ENCODE assay signal across 26 cellular contexts in genomic region chr10:131177431-131178327, GRCh38.
DNase-seq lines count a peak whose midpoint lies in the region; ATAC-seq and TF ChIP-seq lines count a peak whose summit lies in the region.
"Had no signal": no experiment of that assay in that cellular context is flagged by ENCODE, and none has a peak within 500 bp of the region (broad histone marks: within the 10 kb centered on the region; RNA-seq: fewer than 3 reads in every experiment).

No MANE protein-coding gene starts in this region.

- H3K9me3 ChIP-seq in SK-N-SH (no peaks in the 10 kb centered on the region), neuronal stem cell (replicated peaks in 1 of 2; ENCODE audit: control insufficient read depth in 2 of 2, insufficient read depth in 1 of 2, low read depth in 1 of 2, low read length in 2 of 2) (peaks cover 7 to 8% of the 10 kb centered on the region in 2 donors), HAP-1 (0 out of 2 replicates have a peak, but pooled peaks cover 2% of the 10 kb centered on the region), neural progenitor cell (ENCODE audit: low read depth) (no peaks in the 10 kb centered on the region)
- H3K9me3 ChIP-seq: body of pancreas, heart left ventricle, upper lobe of left lung had no signal

- H3K4ac ChIP-seq in neuronal stem cell (ENCODE audit: low read length), result no peak overlapping the region

- no peak overlapping the region for H2AFZ ChIP-seq in SK-N-SH (ENCODE audit: low read depth)
- no peak overlapping the region for H2AFZ ChIP-seq in neuronal stem cell (ENCODE audit: low read length)
- no peak overlapping the region for H2AFZ ChIP-seq in neural progenitor cell (replicated peaks)
- H2AFZ ChIP-seq: parathyroid adenoma, PC-9 had no signal

- H3K27me3 Mint-ChIP-seq in type B pancreatic cell (no peaks in the 10 kb centered on the region), neural progenitor cell (ENCODE audit: insufficient read depth, low read depth) (peaks cover 3% of the 10 kb centered on the region)

- peak overlapping the region; percentile 24 for H2BK15ac ChIP-seq in neuronal stem cell (ENCODE audit: low read length)

- peak overlapping the region; percentile 86 for H3K14ac ChIP-seq in neuronal stem cell (ENCODE audit: low read length)

- H3K4me1 Mint-ChIP-seq in type B pancreatic cell (ENCODE audit: unreplicated experiment) (no peaks in the 10 kb centered on the region), neural progenitor cell (peaks cover 4% of the 10 kb centered on the region)
- H3K4me1 Mint-ChIP-seq: natural killer cell had no signal

- CTCF ChIA-PET in SK-N-SH (lab: Yijun Ruan, JAX), result interaction anchor here (0.6 to 1.2 kb wide), 2 partner anchors 10 to 401 kb away, joined by 3 read pairs; no protein-coding TSS in a partner anchor

- H3K79me2 ChIP-seq in SK-N-SH (ENCODE audit: insufficient read depth) (no peaks in the 10 kb centered on the region), neural progenitor cell (ENCODE audit: low read depth) (no peaks in the 10 kb centered on the region)
- H3K79me2 ChIP-seq: parathyroid adenoma had no signal

- H2BK120ac ChIP-seq in neuronal stem cell (ENCODE audit: low read depth, low read length), result no peak overlapping the region

- H3K36me3 ChIP-seq in SK-N-SH (replicated peaks in 1 of 2; ENCODE audit: control insufficient read depth in 1 of 2, insufficient read depth in 2 of 2, low read length in 1 of 2), result no peaks in the 10 kb centered on the region
- peaks cover 0 to 1% of the 10 kb centered on the region in 2 donors for H3K36me3 ChIP-seq in neuronal stem cell (replicated peaks in 1 of 2; ENCODE audit: control insufficient read depth in 2 of 2, insufficient read depth in 2 of 2, low read length in 2 of 2)
- H3K36me3 ChIP-seq in HAP-1 (replicated peaks), result no peaks in the 10 kb centered on the region
- H3K36me3 ChIP-seq in neural progenitor cell, result no peaks in the 10 kb centered on the region
- H3K36me3 ChIP-seq: heart left ventricle, left lung, upper lobe of left lung had no signal

- H4K91ac ChIP-seq in neuronal stem cell (ENCODE audit: low read depth, low read length, poor library complexity), result no peak overlapping the region

- TF ChIP-seq CTCF in SK-N-SH (IDR thresholded peaks at IDR 0.05) (no peak), type B pancreatic cell (conservative IDR thresholded peaks at IDR 0.05) (no peak), neural progenitor cell (IDR thresholded peaks at IDR 0.05) (no peak)

- no peaks in the 10 kb centered on the region for H3K27me3 ChIP-seq in SK-N-SH (ENCODE audit: insufficient read depth)
- no peaks in the 10 kb centered on the region for H3K27me3 ChIP-seq in neuronal stem cell (ENCODE audit: control insufficient read depth in 3 of 3, insufficient read depth in 3 of 3, low read depth in 1 of 3, low read length in 3 of 3)
- H3K27me3 ChIP-seq in HAP-1 (ENCODE audit: low read depth), result no peaks in the 10 kb centered on the region
- no peaks in the 10 kb centered on the region for H3K27me3 ChIP-seq in neural progenitor cell
- H3K27me3 ChIP-seq: body of pancreas, upper lobe of left lung had no signal

- peak overlapping the region; percentile 12 for H2BK12ac ChIP-seq in neuronal stem cell (ENCODE audit: low read length)

- H3K4me3 Mint-ChIP-seq in type B pancreatic cell, result no peak overlapping the region
- no peak overlapping the region for H3K4me3 Mint-ChIP-seq in neural progenitor cell
- H3K4me3 Mint-ChIP-seq: natural killer cell had no signal

- no peaks in the 10 kb centered on the region for H3K36me3 Mint-ChIP-seq in type B pancreatic cell
- no peaks in the 10 kb centered on the region for H3K36me3 Mint-ChIP-seq in neural progenitor cell
- H3K36me3 Mint-ChIP-seq: natural killer cell had no signal

- ATAC-seq in SK-N-SH treated with all-trans-retinoic acid at 6 μM for 48 hours, result no peak
- ATAC-seq: body of pancreas, left lung had no signal

- peak overlapping the region; percentile 72 for H2AK5ac ChIP-seq in neuronal stem cell (ENCODE audit: low read depth, low read length)

- H3K9me3 Mint-ChIP-seq in type B pancreatic cell, result no peaks in the 10 kb centered on the region
- peaks cover 2% of the 10 kb centered on the region for H3K9me3 Mint-ChIP-seq in neural progenitor cell

- TF ChIP-seq RAD21 in SK-N-SH (IDR thresholded peaks at IDR 0.05; ENCODE audit: low read length), result no peak

- 49% methylated on average over 26 of the region's 31 CpGs for WGBS in SK-N-SH (ENCODE audit: low lambda C conversion rate)
- no CpG with 5 or more reads among the region's 31 CpGs for whole genome bisulfite sequencing in neuronal stem cell (ENCODE audit: extremely low coverage in 2 of 2, insufficient read length in 2 of 2, insufficient replicate concordance in 1 of 2), 2 donors

- no peak overlapping the region for H3K4me2 ChIP-seq in SK-N-SH
- no peak overlapping the region for H3K4me2 ChIP-seq in neuronal stem cell (ENCODE audit: insufficient read depth, low read length, poor library complexity, severe bottlenecking)
- H3K4me2 ChIP-seq in neural progenitor cell, result no peak overlapping the region
- H3K4me2 ChIP-seq: PC-9 had no signal

- H3K9ac ChIP-seq in SK-N-SH (no peak overlapping the region), neuronal stem cell (ENCODE audit: low read depth, low read length, poor library complexity) (no peak overlapping the region), neural progenitor cell (no peak overlapping the region)
- H3K9ac ChIP-seq: parathyroid adenoma had no signal

- peak overlapping the region; percentile 89 for H3K18ac ChIP-seq in neuronal stem cell (ENCODE audit: low read length)

- POLR2A ChIA-PET in SK-N-SH (lab: Yijun Ruan, JAX), result no interaction called here

- no peak for TF ChIP-seq EP300 in SK-N-SH (IDR thresholded peaks at IDR 0.05; ENCODE audit: borderline replicate concordance in 1 of 2, low read depth in 1 of 2, low read length in 1 of 2)

- no peak overlapping the region for H3K27ac ChIP-seq in SK-N-SH (ENCODE audit: low read depth in 2 of 2, low read length in 1 of 2)
- no peak overlapping the region for H3K27ac ChIP-seq in neuronal stem cell (replicated peaks; ENCODE audit: low read length)
- no peak overlapping the region for H3K27ac ChIP-seq in neural progenitor cell
- H3K27ac ChIP-seq: heart left ventricle, left lung, parathyroid adenoma, PC-9, upper lobe of left lung had no signal

- no peak overlapping the region for H3K23ac ChIP-seq in neuronal stem cell (ENCODE audit: low read depth, low read length, poor library complexity)

- in situ Hi-C loops in HAP-1 (cut with MboI; ENCODE audit: low sequenced_read_pairs), result no loop called here

- no peak overlapping the region for H4K8ac ChIP-seq in neuronal stem cell (ENCODE audit: low read depth, low read length)

- H3K4me3 ChIP-seq in SK-N-SH (ENCODE audit: low read depth in 2 of 2, low read length in 1 of 2), result no peak overlapping the region
- H3K4me3 ChIP-seq in neuronal stem cell (ENCODE audit: low read length in 2 of 2), result no peak overlapping the region
- H3K4me3 ChIP-seq in HAP-1, result no peak overlapping the region
- no peak overlapping the region for H3K4me3 ChIP-seq in neural progenitor cell
- H3K4me3 ChIP-seq: body of pancreas, heart left ventricle, left lung, PC-9, upper lobe of left lung had no signal

- H2BK5ac ChIP-seq in neuronal stem cell (ENCODE audit: low read length), result no peak overlapping the region

- no peaks in the 10 kb centered on the region for H3K9me2 ChIP-seq in SK-N-SH

- no peaks in the 10 kb centered on the region for H4K20me1 ChIP-seq in SK-N-SH (ENCODE audit: insufficient read depth)
- no peaks in the 10 kb centered on the region for H4K20me1 ChIP-seq in neural progenitor cell (ENCODE audit: low read depth)

- DNase-seq in SK-N-SH (peak; percentile 55), neuronal stem cell (ENCODE audit: low spot score) (no peak), type B pancreatic cell (ENCODE audit: extremely low spot score, unreplicated experiment) (peak; percentile 52), HAP-1 (ENCODE audit: low spot score in 2 of 2) (no peak), neural progenitor cell (ENCODE audit: low spot score) (no peak), dermis blood vessel endothelial cell (no peak)
- peak; percentile 17 for DNase-seq in activated CD8-positive, alpha-beta memory T cell treated with anti-CD3 and anti-CD28 coated beads, Interleukin-2, amount 50 U/mL, for 48 hours
- DNase-seq: body of pancreas; effector CD8-positive, alpha-beta T cell; foreskin fibroblast; H7; heart left ventricle; IMR-90; left lung; natural killer cell; NCI-H1092 treated with DMSO at 0.1 percent for 48 hours; NCI-H2029; NCI-H510A; NK-92 treated with Interleukin-12 subunit alpha and Interleukin-12 subunit beta, amount 100 ng/mL, for 24 hours; PC-9; SHP77; SW 1271; T1000; upper lobe of left lung had no signal

- no peak overlapping the region for H3K27ac Mint-ChIP-seq in type B pancreatic cell
- no peak overlapping the region for H3K27ac Mint-ChIP-seq in neural progenitor cell
- H3K27ac Mint-ChIP-seq: natural killer cell had no signal

- no peaks in the 10 kb centered on the region for H3K79me1 ChIP-seq in neuronal stem cell (ENCODE audit: low read depth, low read length)

- H3F3A ChIP-seq in SK-N-SH (replicated peaks; ENCODE audit: insufficient read depth) (peaks cover 4% of the 10 kb centered on the region), neural progenitor cell (ENCODE audit: low read depth) (peaks cover 7% of the 10 kb centered on the region)

- H3K4me1 ChIP-seq in SK-N-SH (ENCODE audit: control insufficient read depth in 1 of 2, insufficient read depth in 2 of 2, low read depth in 1 of 2, low read length in 1 of 2) (peaks cover 0 to 4% of the 10 kb centered on the region in 2 experiments; a peak in 1 of 4 replicates), neuronal stem cell (ENCODE audit: control insufficient read depth in 2 of 2, insufficient read depth in 1 of 2, low read depth in 1 of 2, low read length in 2 of 2) (peaks cover 0 to 12% of the 10 kb centered on the region in 2 donors), HAP-1 (no peaks in the 10 kb centered on the region), neural progenitor cell (peaks cover 11% of the 10 kb centered on the region)
- H3K4me1 ChIP-seq: heart left ventricle, left lung, upper lobe of left lung had no signal

TF ChIP-seq in SK-N-SH, 30 proteins besides CTCF, POLR2A, EP300 and RAD21:
- no peak for TF ChIP-seq ELF1 (IDR thresholded peaks at IDR 0.05)
- TF ChIP-seq MAX (IDR thresholded peaks at IDR 0.05; ENCODE audit: low read depth), result no peak
- TF ChIP-seq RXRA (IDR thresholded peaks at IDR 0.05; ENCODE audit: borderline replicate concordance, low read depth), result no peak
- TF ChIP-seq MEF2A (IDR thresholded peaks at IDR 0.05; ENCODE audit: borderline replicate concordance, low read depth), result no peak

TF ChIP-seq in SK-N-SH treated with all-trans-retinoic acid at 6 μM for 48 hours, 23 proteins besides CTCF, POLR2A, EP300 and RAD21 (continues in another document):
- TF ChIP-seq ISL1 (CRISPR knock-in tag; IDR thresholded peaks at IDR 0.05) (no peak), GLIS3 (CRISPR knock-in tag; IDR thresholded peaks at IDR 0.05) (no peak), ZC3H10 (CRISPR knock-in tag; IDR thresholded peaks at IDR 0.05) (no peak), ZFP30 (CRISPR knock-in tag; IDR thresholded peaks at IDR 0.05) (no peak), OSR1 (CRISPR knock-in tag; IDR thresholded peaks at IDR 0.05) (no peak), PPARA (CRISPR knock-in tag; IDR thresholded peaks at IDR 0.05; ENCODE audit: borderline replicate concordance) (no peak), RARB (CRISPR knock-in tag; IDR thresholded peaks at IDR 0.05) (no peak), TCF4 (CRISPR knock-in tag; IDR thresholded peaks at IDR 0.05; ENCODE audit: borderline replicate concordance) (no peak)

Comparison
In these comparisons a context has a peak if more than half of its experiments do, and no peak if none do; other contexts are left out.
1. DNase-seq: peak in SK-N-SH (single experiment), activated CD8-positive, alpha-beta memory T cell treated with anti-CD3 and anti-CD28 coated beads, Interleukin-2, amount 50 U/mL, for 48 hours (single experiment) and type B pancreatic cell (single experiment); none in neuronal stem cell (single experiment), HAP-1 (0 of 2), neural progenitor cell (single experiment) and dermis blood vessel endothelial cell (single experiment).